In genomic region chr11:93491941-93492340, GRCh38 we compare ENCODE assay signal across 1 cellular context.
TF ChIP-seq lines count a peak whose summit lies in the region.

No MANE protein-coding gene starts in this region.

TF ChIP-seq in WTC11, 78 proteins besides CTCF, POLR2A, EP300 and RAD21 (continued from another document):
- no peak for TF ChIP-seq ZNF532 (CRISPR knock-in tag; IDR thresholded peaks at IDR 0.05; ENCODE audit: borderline replicate concordance)
- TF ChIP-seq ZNF671 (CRISPR knock-in tag; IDR thresholded peaks at IDR 0.05): no peak
- TF ChIP-seq SMAD3 (CRISPR knock-in tag; IDR thresholded peaks at IDR 0.05; ENCODE audit: borderline replicate concordance): no peak
- TF ChIP-seq STAT6 (CRISPR knock-in tag; conservative IDR thresholded peaks at IDR 0.05; ENCODE audit: low read depth): no peak
- no peak for TF ChIP-seq PRRX2 (CRISPR knock-in tag; IDR thresholded peaks at IDR 0.05)
- TF ChIP-seq ZNF263 (CRISPR knock-in tag; IDR thresholded peaks at IDR 0.05; ENCODE audit: low read depth): no peak
- TF ChIP-seq FOXP4 (CRISPR knock-in tag; IDR thresholded peaks at IDR 0.05): no peak
- no peak for TF ChIP-seq CBFB (CRISPR knock-in tag; IDR thresholded peaks at IDR 0.05; ENCODE audit: low read depth)
- TF ChIP-seq CREB1 (CRISPR knock-in tag; IDR thresholded peaks at IDR 0.05): no peak
- TF ChIP-seq JAZF1 (CRISPR knock-in tag; IDR thresholded peaks at IDR 0.05): no peak
- no peak for TF ChIP-seq USF1 (CRISPR knock-in tag; IDR thresholded peaks at IDR 0.05)
- no peak for TF ChIP-seq PRDM15 (CRISPR knock-in tag; IDR thresholded peaks at IDR 0.05)
- no peak for TF ChIP-seq AR (CRISPR knock-in tag; IDR thresholded peaks at IDR 0.05)
- TF ChIP-seq GTF2I (CRISPR knock-in tag; conservative IDR thresholded peaks at IDR 0.05): no peak
- no peak for TF ChIP-seq ERG (CRISPR knock-in tag; IDR thresholded peaks at IDR 0.05)
- no peak for TF ChIP-seq E2F5 (CRISPR knock-in tag; IDR thresholded peaks at IDR 0.05)
